In the genomic region with DNA sequence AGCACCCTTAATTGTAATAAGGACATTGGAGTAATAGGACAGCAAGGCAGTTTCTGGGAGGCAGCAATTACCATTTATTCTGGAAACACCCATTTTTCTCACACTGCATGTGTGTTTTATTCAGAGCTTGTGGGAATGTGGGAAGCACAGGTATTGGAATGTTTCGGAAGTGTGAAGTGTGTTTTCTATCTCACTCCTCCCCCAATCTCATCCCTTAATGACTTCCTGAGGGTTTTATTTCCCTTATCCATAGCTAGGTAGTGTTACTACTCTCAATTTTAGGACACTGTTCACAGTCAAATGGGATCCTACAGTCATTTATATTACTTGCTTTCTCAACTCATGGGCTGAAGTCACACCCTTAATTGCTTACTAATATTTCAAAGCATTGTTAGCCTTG, we compare ENCODE assay signal across 2 cellular contexts.
TF ChIP-seq lines count a peak whose summit lies in the region.

No MANE protein-coding gene starts in this region.

TF ChIP-seq in SK-N-SH, 30 proteins besides CTCF, POLR2A, EP300 and RAD21 (continued from another document):
- no peak for TF ChIP-seq CHD2 (IDR thresholded peaks at IDR 0.05; ENCODE audit: low read length, partially characterized antibody)

TF ChIP-seq in SK-N-SH treated with all-trans-retinoic acid at 6 μM for 48 hours, 23 proteins besides CTCF, POLR2A, EP300 and RAD21:
- no peak for TF ChIP-seq CREB5 (CRISPR knock-in tag; IDR thresholded peaks at IDR 0.05; ENCODE audit: low read depth)
- TF ChIP-seq TCF4 (CRISPR knock-in tag; IDR thresholded peaks at IDR 0.05; ENCODE audit: borderline replicate concordance): no peak
- TF ChIP-seq PATZ1 (CRISPR knock-in tag; IDR thresholded peaks at IDR 0.05; ENCODE audit: borderline replicate concordance): no peak
